In the genomic region with DNA sequence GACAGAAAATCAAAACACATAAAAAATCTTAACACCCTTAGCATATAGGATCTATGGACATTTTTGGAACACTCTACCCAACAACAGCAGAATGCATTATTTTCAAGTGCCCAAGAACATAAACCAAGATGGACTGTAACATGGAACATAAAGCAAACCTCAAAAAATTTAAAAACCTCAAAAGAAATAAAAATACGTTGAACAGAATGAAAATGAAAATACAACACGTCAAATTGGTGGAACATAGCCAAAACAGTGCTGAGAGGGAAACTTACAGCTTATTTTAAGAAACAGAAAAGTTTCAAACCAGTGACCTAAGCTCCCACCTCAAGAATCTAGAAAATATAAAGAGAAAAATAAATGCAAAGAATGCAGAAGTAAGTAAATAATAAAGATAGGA, we compare ENCODE assay signal across 23 cellular contexts. TPM values are rescaled to one million over a fixed set of nuclear protein-coding genes. Genes with fewer than 3 reads are reported as not detected.
DNase-seq lines count a peak whose midpoint lies in the region; ATAC-seq, FAIRE-seq and TF ChIP-seq lines count a peak whose summit lies in the region.
"Had no signal": no experiment of that assay in that cellular context is flagged by ENCODE, and none has a peak within 500 bp of the region (broad histone marks: within the 10 kb centered on the region; RNA-seq: fewer than 3 reads in every experiment).

No MANE protein-coding gene starts in this region.

- intact Hi-C loops in prostate gland (cut with DNase I), result no loop called here
- intact Hi-C loops in activated T-helper 2 cell treated with anti-CD3 and anti-CD28 coated beads, Interferon-gamma antibody, Interleukin-2, Interleukin-4, amounts not matched to agents 10 μg/mL and 5 μg/mL and 100 μg/mL, durations not matched to agents 14 hours and 24 hours and 36 hours (cut with micrococcal nuclease), result no loop called here

- FAIRE-seq in GM19239 (lab: Jason Lieb, UNC) (peak; percentile 79), RCC 7860 (lab: Jason Lieb, UNC) (no peak)
- FAIRE-seq: A204.1 had no signal

- ATAC-seq in HG02759 (IDR thresholded peaks at IDR 0.05; ENCODE audit: unreplicated experiment), result peak; percentile 40
- ATAC-seq: left cardiac atrium; stimulated activated naive CD8-positive, alpha-beta T cell treated with anti-CD3 and anti-CD28 coated beads, Interleukin-15, amount 100 ng/mL, for 72 hours had no signal

- H3K9ac ChIP-seq in BLaER1 treated with 17β-estradiol and CSF1 and Interleukin-3, amounts not matched to agents 10 nM and 100 nM, result no peak overlapping the region
- H3K9ac ChIP-seq in KMS-11, result no peak overlapping the region

- H3K4me3 Mint-ChIP-seq in activated T-helper 2 cell treated with anti-CD3 and anti-CD28 coated beads, Interferon-gamma antibody, Interleukin-2, Interleukin-4, amounts not matched to agents 10 μg/mL and 5 μg/mL and 100 μg/mL, durations not matched to agents 14 hours and 24 hours and 36 hours (ENCODE audit: low read depth), result no peak overlapping the region
- H3K4me3 Mint-ChIP-seq: activated naive CD8-positive, alpha-beta T cell treated with anti-CD3 and anti-CD28 coated beads, Interleukin-2, amount 10 ng/mL, durations not matched to agents 7 days and 5 days; T-helper 2 cell treated with Interferon-gamma antibody and Interleukin-4, amounts not matched to agents 5 μg/mL and 100 μg/mL, for 36 hours had no signal

- no peaks in the 10 kb centered on the region for H3K36me3 ChIP-seq in BLaER1 treated with 17β-estradiol and CSF1 and Interleukin-3, amounts not matched to agents 10 nM and 100 nM
- H3K36me3 ChIP-seq in KMS-11 (ENCODE audit: insufficient read depth) (no peaks in the 10 kb centered on the region), prostate gland (no peaks in the 10 kb centered on the region)
- H3K36me3 ChIP-seq: HAP-1, transverse colon, WERI-Rb-1 had no signal

- peaks cover 0 to 3% (median 0%) of the 10 kb centered on the region in 11 experiments; a peak in 1 of 22 replicates for H4K20me1 ChIP-seq in BLaER1 treated with 17β-estradiol and CSF1 and Interleukin-3, amounts not matched to agents 10 nM and 100 nM
- no peaks in the 10 kb centered on the region for H4K20me1 ChIP-seq in KMS-11 (ENCODE audit: insufficient read depth)

- H3K9me3 Mint-ChIP-seq in activated T-helper 2 cell treated with anti-CD3 and anti-CD28 coated beads, Interferon-gamma antibody, Interleukin-2, Interleukin-4, amounts not matched to agents 10 μg/mL and 5 μg/mL and 100 μg/mL, durations not matched to agents 14 hours and 24 hours and 36 hours, result peaks cover 28% of the 10 kb centered on the region

- H3K27ac ChIP-seq in BLaER1 treated with 17β-estradiol and CSF1 and Interleukin-3, amounts not matched to agents 10 nM and 100 nM, result no peak overlapping the region
- 0 out of 2 replicates have a peak overlapping the region, but pooled peaks have one; percentile 28 for H3K27ac ChIP-seq in KMS-11
- no peak overlapping the region for H3K27ac ChIP-seq in prostate gland
- H3K27ac ChIP-seq: SK-N-MC, skin epidermis, transverse colon, WERI-Rb-1 had no signal

- no peak overlapping the region for H3K4me3 ChIP-seq in BLaER1 treated with 17β-estradiol and CSF1 and Interleukin-3, amounts not matched to agents 10 nM and 100 nM
- H3K4me3 ChIP-seq in KMS-11 (IDR thresholded peaks at IDR 0.05; ENCODE audit: insufficient read depth, low read depth, low read length) (no peak overlapping the region), prostate gland (no peak overlapping the region)
- H3K4me3 ChIP-seq: HAP-1, SK-N-MC, skin epidermis, transverse colon had no signal

- H3K9me3 ChIP-seq in BLaER1 treated with 17β-estradiol and CSF1 and Interleukin-3, amounts not matched to agents 10 nM and 100 nM (replicated peaks in 1 of 11), result peaks cover 10 to 31% (median 24%) of the 10 kb centered on the region in 11 experiments; a peak in 21 of 22 replicates
- H3K9me3 ChIP-seq in prostate gland, result no peaks in the 10 kb centered on the region
- H3K9me3 ChIP-seq: HAP-1, transverse colon had no signal

- TF ChIP-seq CTCF in KMS-11 (conservative IDR thresholded peaks at IDR 0.05; ENCODE audit: low read depth, low read length), result no peak
- no peak for TF ChIP-seq CTCF in prostate gland (IDR thresholded peaks at IDR 0.05)

- WGBS in prostate gland, result 53% methylated on average over 2 of the region's 2 CpGs

- H3K4me1 Mint-ChIP-seq in activated T-helper 2 cell treated with anti-CD3 and anti-CD28 coated beads, Interferon-gamma antibody, Interleukin-2, Interleukin-4, amounts not matched to agents 10 μg/mL and 5 μg/mL and 100 μg/mL, durations not matched to agents 14 hours and 24 hours and 36 hours (ENCODE audit: low read depth), result peaks cover 19% of the 10 kb centered on the region

- H3K4me2 ChIP-seq in BLaER1 treated with 17β-estradiol and CSF1 and Interleukin-3, amounts not matched to agents 10 nM and 100 nM, result peak overlapping the region in 6 of 11 experiments; percentile 30 to 62 (median 40); a peak in 11 of 22 replicates
- peak overlapping the region; percentile 39 for H3K4me2 ChIP-seq in KMS-11

- H3K36me3 Mint-ChIP-seq in activated T-helper 2 cell treated with anti-CD3 and anti-CD28 coated beads, Interferon-gamma antibody, Interleukin-2, Interleukin-4, amounts not matched to agents 10 μg/mL and 5 μg/mL and 100 μg/mL, durations not matched to agents 14 hours and 24 hours and 36 hours (ENCODE audit: low read depth), result peaks cover 5% of the 10 kb centered on the region

- H3K27ac Mint-ChIP-seq in activated T-helper 2 cell treated with anti-CD3 and anti-CD28 coated beads, Interferon-gamma antibody, Interleukin-2, Interleukin-4, amounts not matched to agents 10 μg/mL and 5 μg/mL and 100 μg/mL, durations not matched to agents 14 hours and 24 hours and 36 hours, result no peak overlapping the region
- H3K27ac Mint-ChIP-seq: activated naive CD8-positive, alpha-beta T cell treated with anti-CD3 and anti-CD28 coated beads, Interleukin-2, amount 10 ng/mL, durations not matched to agents 7 days and 5 days; stimulated activated naive CD8-positive, alpha-beta T cell treated with anti-CD3 and anti-CD28 coated beads, Interleukin-15, amount 100 ng/mL, for 72 hours; T-helper 2 cell treated with Interferon-gamma antibody and Interleukin-4, amounts not matched to agents 5 μg/mL and 100 μg/mL, for 36 hours had no signal

- H2AFZ ChIP-seq in KMS-11 (ENCODE audit: low read depth), result no peak overlapping the region

- peaks cover 0 to 27% (median 0%) of the 10 kb centered on the region in 11 experiments; a peak in 5 of 22 replicates for H3K27me3 ChIP-seq in BLaER1 treated with 17β-estradiol and CSF1 and Interleukin-3, amounts not matched to agents 10 nM and 100 nM
- no peaks in the 10 kb centered on the region for H3K27me3 ChIP-seq in KMS-11 (ENCODE audit: insufficient read depth, low read depth)
- no peaks in the 10 kb centered on the region for H3K27me3 ChIP-seq in prostate gland (replicated peaks; ENCODE audit: insufficient read depth)
- H3K27me3 ChIP-seq: transverse colon had no signal

- H3K27me3 Mint-ChIP-seq in activated T-helper 2 cell treated with anti-CD3 and anti-CD28 coated beads, Interferon-gamma antibody, Interleukin-2, Interleukin-4, amounts not matched to agents 10 μg/mL and 5 μg/mL and 100 μg/mL, durations not matched to agents 14 hours and 24 hours and 36 hours (ENCODE audit: low read depth), result peaks cover 49% of the 10 kb centered on the region

- TF ChIP-seq POLR2A in prostate gland (IDR thresholded peaks at IDR 0.05), result no peak

- no peaks in the 10 kb centered on the region for H3K79me2 ChIP-seq in KMS-11 (ENCODE audit: insufficient read depth, low read depth)

- H3K4me1 ChIP-seq in BLaER1 treated with 17β-estradiol and CSF1 and Interleukin-3, amounts not matched to agents 10 nM and 100 nM, result peaks cover 15 to 79% (median 44%) of the 10 kb centered on the region in 10 experiments
- H3K4me1 ChIP-seq in KMS-11 (ENCODE audit: low read depth, poor library complexity, severe bottlenecking), result peaks cover 30% of the 10 kb centered on the region
- H3K4me1 ChIP-seq in prostate gland (replicated peaks), result no peaks in the 10 kb centered on the region
- H3K4me1 ChIP-seq: HAP-1, transverse colon had no signal

- DNase-seq in GM19239 (ENCODE audit: insufficient read length, low spot score) (no peak), RCC 7860 (ENCODE audit: low spot score) (no peak), prostate gland (ENCODE audit: low spot score) (no peak), pons (ENCODE audit: low spot score) (no peak)
- no peak for DNase-seq in activated T-helper 2 cell treated with anti-CD3 and anti-CD28 coated beads, Interferon-gamma antibody, Interleukin-2, Interleukin-4, amounts not matched to agents 10 μg/mL and 5 μg/mL and 100 μg/mL, durations not matched to agents 14 hours and 24 hours and 36 hours (ENCODE audit: low spot score)
- DNase-seq: activated naive CD8-positive, alpha-beta T cell treated with anti-CD3 and anti-CD28 coated beads, Interleukin-2, amount 10 ng/mL, durations not matched to agents 7 days and 5 days; cerebellar nuclear complex; head of caudate nucleus; left cardiac atrium; NCI-H1417 treated with DMSO at 0.1 percent for 48 hours; NCI-H2171; NCI-H524 treated with DMSO at 0.1 percent for 48 hours; stimulated activated naive CD8-positive, alpha-beta T cell treated with anti-CD3 and anti-CD28 coated beads, Interleukin-15, amount 100 ng/mL, for 72 hours; transverse colon; WERI-Rb-1 had no signal

RNA-seq across cellular contexts. Expression of gene BCL2L11, which starts 58.3 kb away (rescaled TPM):
- 10 to 100 TPM; 28.3 to 55.3 TPM for total RNA-seq in prostate gland
- total RNA-seq in activated T-helper 2 cell treated with anti-CD3 and anti-CD28 coated beads, Interferon-gamma antibody, Interleukin-2, Interleukin-4, amounts not matched to agents 10 μg/mL and 5 μg/mL and 100 μg/mL, durations not matched to agents 14 hours and 24 hours and 36 hours, result 214 and 225 TPM in 2 replicates
